ENCODE assay signal across 8 cellular contexts in genomic region chr9:86282979-86283535, GRCh38. TPM values are rescaled to one million over a fixed set of nuclear protein-coding genes. Genes with fewer than 3 reads are reported as not detected.
DNase-seq lines count a peak whose midpoint lies in the region; ATAC-seq and TF ChIP-seq lines count a peak whose summit lies in the region.

No MANE protein-coding gene starts in this region.

- H3K9me3 ChIP-seq in ascending aorta (no peaks in the 10 kb centered on the region), iPS-18a (ENCODE audit: control insufficient read depth, low read depth, low read length) (no peaks in the 10 kb centered on the region)

- peak overlapping the region; percentile 99 for H3K9ac ChIP-seq in iPS-18a (ENCODE audit: low read length)

- H3K4me3 ChIP-seq in ascending aorta (peak overlapping the region; percentile 68 to 81), iPS-18a (ENCODE audit: low read length) (peak overlapping the region; percentile 99), skin epidermis (peak overlapping the region; percentile 70 to 99 (median 85))

- peak overlapping the region; percentile 91 to 98 for H3K27ac ChIP-seq in ascending aorta
- peak overlapping the region; percentile 45 for H3K27ac ChIP-seq in iPS-18a (ENCODE audit: low read length)
- peak overlapping the region in 20 of 21 experiments; percentile 85 to 99 (median 96) for H3K27ac ChIP-seq in skin epidermis

- H3K36me3 ChIP-seq in ascending aorta (peaks cover 0 to 6% of the 10 kb centered on the region in 2 donors), iPS-18a (ENCODE audit: control insufficient read depth, low read depth, low read length) (peaks cover 6% of the 10 kb centered on the region)

- peak; percentile 13 for ATAC-seq in GM21737 (IDR thresholded peaks at IDR 0.05; ENCODE audit: unreplicated experiment)

- H3K4me1 ChIP-seq in ascending aorta (peaks cover 0 to 15% of the 10 kb centered on the region in 2 donors), iPS-18a (ENCODE audit: control insufficient read depth, low read depth, low read length) (peaks cover 27% of the 10 kb centered on the region)

- TF ChIP-seq CTCF in ascending aorta (IDR thresholded peaks at IDR 0.05), result no peak

- H3K27me3 ChIP-seq in ascending aorta, result no peaks in the 10 kb centered on the region
- peaks cover 11% of the 10 kb centered on the region for H3K27me3 ChIP-seq in iPS-18a (ENCODE audit: control insufficient read depth, insufficient read depth, low read length)

- intact Hi-C loops in ascending aorta (cut with DNase I), result loop anchor here (1.0 to 5.0 kb wide), 5 partner anchors 71 to 1429 kb away; partner anchors contain the start of genes AGTPBP1, NAA35 and TUT7

- DNase-seq in GM04503 (ENCODE audit: low read depth), result peak; percentile 80
- peak; percentile 91 for DNase-seq in M059J (ENCODE audit: low read depth)
- no peak for DNase-seq in ascending aorta (ENCODE audit: low spot score in 2 of 2)
- DNase-seq in SK-N-DZ (ENCODE audit: low spot score), result no peak
- no peak for DNase-seq in CD1c-positive myeloid dendritic cell (ENCODE audit: extremely low spot score)

RNA-seq across cellular contexts. Expression of gene ISCA1, which starts 0.7 kb away (rescaled TPM):
- 53.5 and 62.6 TPM in 2 replicates for total RNA-seq in M059J (2014; rRNA removed; shearing (Covaris generic))
- total RNA-seq in ascending aorta, result 20.6 TPM
- 63.5 and 72.3 TPM in 2 replicates for polyA plus RNA-seq in SK-N-DZ (2014; cell fraction: cytosol; rRNA removed)
- polyA plus RNA-seq in SK-N-DZ (2014; cell fraction: nucleus; rRNA removed), result 34.8 and 41.6 TPM in 2 replicates

RNA-seq across cellular contexts. Expression of gene C9orf153, which starts 23.6 kb away (rescaled TPM):
- total RNA-seq in M059J (2014; rRNA removed; shearing (Covaris generic)), result not detected in 2 replicates
- not detected for total RNA-seq in ascending aorta
- 0.12 TPM in 1 of 2 replicates, not detected in the other for polyA plus RNA-seq in SK-N-DZ (2014; cell fraction: cytosol; rRNA removed)
- polyA plus RNA-seq in SK-N-DZ (2014; cell fraction: nucleus; rRNA removed), result 0.55 TPM in 1 of 2 replicates, not detected in the other

Comparison
In these comparisons a context has a peak if more than half of its experiments do, and no peak if none do; other contexts are left out.
1. DNase-seq: peak in GM04503 (single experiment) and M059J (single experiment); none in ascending aorta (0 of 2), SK-N-DZ (single experiment) and CD1c-positive myeloid dendritic cell (single experiment).
2. H3K27ac ChIP-seq: peak in every context shown above with its lines; median percentile 96 in skin epidermis; 94 in ascending aorta; 45 in iPS-18a.
3. Peak in every context shown above with its lines, with median percentiles within 50 percentile points of each other: H3K4me3 ChIP-seq.